ENCODE assay signal across 31 cellular contexts in the genomic region with DNA sequence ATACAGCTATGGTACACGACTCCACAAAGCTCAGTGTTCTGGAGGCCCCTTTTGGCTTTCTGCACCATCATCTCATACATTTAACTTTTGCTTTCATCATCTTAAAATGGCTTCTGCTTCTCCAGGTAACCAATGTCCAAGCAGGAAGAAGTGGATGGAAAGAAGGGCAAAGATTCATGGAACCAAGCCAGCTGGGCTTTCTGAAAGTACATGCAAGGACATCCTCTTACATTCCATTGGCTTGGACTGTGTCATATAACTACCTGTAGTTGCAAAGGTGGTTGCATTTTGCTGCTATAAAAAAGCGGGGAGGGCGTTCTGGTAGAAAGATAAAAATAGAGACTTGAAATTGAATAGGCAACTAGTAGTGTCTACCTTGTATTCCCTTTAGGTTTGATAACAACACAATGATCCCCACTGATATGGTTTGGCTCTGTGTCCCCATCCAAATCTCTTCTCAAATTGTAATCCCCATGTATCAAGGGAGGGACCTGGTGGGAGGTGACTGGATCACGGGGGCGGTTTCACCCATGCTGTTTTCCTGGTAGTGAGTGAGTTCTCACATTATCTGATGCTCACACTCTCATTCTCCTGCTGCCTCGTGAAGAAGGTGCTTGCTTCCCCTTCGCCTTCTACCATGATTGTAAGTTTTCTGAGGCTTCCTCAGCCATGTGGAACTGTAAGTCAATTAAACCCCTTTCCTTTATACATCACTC. TPM values are rescaled to one million over a fixed set of nuclear protein-coding genes. Genes with fewer than 3 reads are reported as not detected.
"Had no signal": no experiment of that assay in that cellular context is flagged by ENCODE, and none has a peak within 500 bp of the region (broad histone marks: within the 10 kb centered on the region; RNA-seq: fewer than 3 reads in every experiment).

No MANE protein-coding gene starts in this region.

- H3K4me3 ChIP-seq: ascending aorta, body of pancreas, MG63, SJSA1 had no signal

- H3K4me1 ChIP-seq: ascending aorta, SJSA1 had no signal

- H3K36me3 ChIP-seq: ascending aorta, MG63, SJSA1 had no signal

- H3K4me3 Mint-ChIP-seq: activated B cell treated with CpG ODN at 0.5 μM for 24 hours; activated CD4-positive, alpha-beta T cell treated with anti-CD3 and anti-CD28 coated beads, Interleukin-2, amount 10 ng/mL, durations not matched to agents 24 days and 14 days; activated CD8-positive, alpha-beta memory T cell treated with anti-CD3 and anti-CD28 coated beads, Interleukin-2, amount 10 ng/mL, durations not matched to agents 7 days and 5 days; activated naive CD8-positive, alpha-beta T cell treated with anti-CD3 and anti-CD28 coated beads, Interleukin-2, amount 50 U/mL, for 24 hours; activated T-cell treated with anti-CD3 and anti-CD28 coated beads, Interleukin-2, amount 50 U/mL, for 4 hours; T-helper 1 cell treated with Interleukin-12 subunit alpha and Interleukin-12 subunit beta and Interleukin-4 antibody, amounts not matched to agents 30 μg/mL and 1 μg/mL, for 36 hours had no signal

- H3K27me3 ChIP-seq: ascending aorta, body of pancreas, MG63, SJSA1 had no signal

- H3K9ac ChIP-seq: KMS-11 had no signal

- H3K9me3 Mint-ChIP-seq: activated B cell treated with CpG ODN at 0.5 μM for 24 hours; activated CD4-positive, alpha-beta T cell treated with anti-CD3 and anti-CD28 coated beads, Interleukin-2, amount 10 ng/mL, durations not matched to agents 24 days and 14 days; activated naive CD8-positive, alpha-beta T cell treated with anti-CD3 and anti-CD28 coated beads, Interleukin-2, amount 50 U/mL, for 24 hours; activated T-cell treated with anti-CD3 and anti-CD28 coated beads, Interleukin-2, amount 50 U/mL, for 4 hours; T-helper 1 cell treated with Interleukin-12 subunit alpha and Interleukin-12 subunit beta and Interleukin-4 antibody, amounts not matched to agents 30 μg/mL and 1 μg/mL, for 36 hours had no signal

- DNase-seq: activated B cell treated with CpG ODN at 0.5 μM for 24 hours; activated CD4-positive, alpha-beta T cell treated with anti-CD3 and anti-CD28 coated beads for 1 hour; activated CD4-positive, alpha-beta T cell treated with anti-CD3 and anti-CD28 coated beads, Interleukin-2, amount 10 ng/mL, durations not matched to agents 24 days and 14 days; activated CD4-positive, alpha-beta T cell treated with anti-CD3 and anti-CD28 coated beads, Interleukin-2, amount 50 U/mL, for 48 hours; activated CD8-positive, alpha-beta memory T cell treated with anti-CD3 and anti-CD28 coated beads, Interleukin-2, amount 10 ng/mL, durations not matched to agents 7 days and 5 days; activated effector memory CD4-positive, alpha-beta T cell treated with anti-CD3 and anti-CD28 coated beads, Interleukin-2, amount 50 U/mL, for 16 hours; activated naive CD4-positive, alpha-beta T cell treated with Interleukin-2 at 50 U/mL for 16 hours; activated naive CD8-positive, alpha-beta T cell treated with anti-CD3 and anti-CD28 coated beads, Interleukin-2, amount 50 U/mL, for 24 hours; activated T-cell treated with anti-CD3 and anti-CD28 coated beads, Interleukin-2, amount 50 U/mL, for 4 hours; amniotic stem cell; body of pancreas; central memory CD4-positive, alpha-beta T cell; MG63; MV-4-11; NCI-H1092 treated with DMSO at 0.1 percent for 48 hours; NCI-H1417 treated with DMSO at 0.1 percent for 48 hours; NCI-H1694 treated with DMSO at 0.1 percent for 48 hours; NCI-H2029 treated with DMSO at 0.1 percent for 48 hours; NCI-H510A treated with DMSO at 0.1 percent for 48 hours; NCI-H69; NK-92 treated with Interleukin-12 subunit alpha and Interleukin-12 subunit beta, amount 100 ng/mL, for 24 hours; Right ventricle myocardium superior; T-helper 9 cell had no signal

- H3K36me3 Mint-ChIP-seq: activated CD8-positive, alpha-beta memory T cell treated with anti-CD3 and anti-CD28 coated beads, Interleukin-2, amount 10 ng/mL, durations not matched to agents 7 days and 5 days; activated naive CD4-positive, alpha-beta T cell treated with anti-CD3 and anti-CD28 coated beads, Interleukin-2, amount 50 U/mL, for 72 hours had no signal

- H3K27ac Mint-ChIP-seq: activated B cell treated with CpG ODN at 0.5 μM for 24 hours; activated CD4-positive, alpha-beta T cell treated with anti-CD3 and anti-CD28 coated beads, Interleukin-2, amount 10 ng/mL, durations not matched to agents 24 days and 14 days; activated CD8-positive, alpha-beta memory T cell treated with anti-CD3 and anti-CD28 coated beads, Interleukin-2, amount 10 ng/mL, durations not matched to agents 7 days and 5 days; activated naive CD8-positive, alpha-beta T cell treated with anti-CD3 and anti-CD28 coated beads, Interleukin-2, amount 50 U/mL, for 24 hours; T-helper 1 cell treated with Interleukin-12 subunit alpha and Interleukin-12 subunit beta and Interleukin-4 antibody, amounts not matched to agents 30 μg/mL and 1 μg/mL, for 36 hours had no signal

- H3K27ac ChIP-seq: ascending aorta, body of pancreas, KMS-11, RWPE1, SJSA1 had no signal

- FAIRE-seq: bronchial epithelial cell, TTC549 had no signal

- H3K9me3 ChIP-seq: ascending aorta, body of pancreas, MG63, SJSA1 had no signal

RNA-seq across cellular contexts. Expression of gene FHIP1A, which starts 6.7 kb away (rescaled TPM):
- total RNA-seq: activated CD4-positive, alpha-beta T cell treated with anti-CD3 and anti-CD28 coated beads, Interleukin-2, amount 10 ng/mL, durations not matched to agents 24 days and 14 days; activated CD8-positive, alpha-beta memory T cell treated with anti-CD3 and anti-CD28 coated beads, Interleukin-2, amount 10 ng/mL, durations not matched to agents 7 days and 5 days; ascending aorta had no signal
